In the genomic region with DNA sequence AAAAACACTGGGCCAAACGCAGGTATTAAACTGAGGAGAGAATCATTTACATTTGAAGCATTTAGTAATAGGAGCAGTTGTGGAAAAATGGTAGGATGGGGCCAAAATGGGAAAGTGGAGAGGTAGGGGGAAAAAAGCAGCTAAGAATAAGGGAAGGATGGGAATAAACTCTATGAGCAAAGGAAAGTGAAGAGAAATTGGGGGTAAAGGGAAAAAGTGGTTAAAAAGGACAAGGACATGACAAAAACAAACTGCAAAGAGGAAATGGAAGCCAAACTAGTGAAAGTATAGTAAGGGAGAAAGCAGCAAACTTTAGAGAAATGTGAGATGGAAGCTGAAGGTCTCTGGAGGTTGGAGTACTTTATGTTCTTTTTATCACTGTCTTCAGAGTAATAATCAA, we compare ENCODE assay signal across 20 cellular contexts.
"Had no signal": no experiment of that assay in that cellular context is flagged by ENCODE, and none has a peak within 500 bp of the region (broad histone marks: within the 10 kb centered on the region; RNA-seq: fewer than 3 reads in every experiment).

No MANE protein-coding gene starts in this region.

- H3K9me3 ChIP-seq: SK-N-SH had no signal

- DNase-seq: Karpas-422, KG1, MM.1S, NCI-H1092 treated with DMSO at 0.1 percent for 48 hours, NCI-H1436, NCI-H187, NCI-H2029, NCI-H2081 treated with DMSO at 0.1 percent for 48 hours, NCI-H2171 treated with DMSO at 0.1 percent for 48 hours, NCI-H2227 treated with DMSO at 0.1 percent for 48 hours, NCI-H524 treated with DMSO at 0.1 percent for 48 hours, NCI-H69, NCI-H774, SHP77, SK-N-SH, SW 1271 had no signal

- ATAC-seq: Panc1 had no signal

- H3K27ac ChIP-seq: HL-60, RWPE1 had no signal

- H3K9ac ChIP-seq: SK-N-SH had no signal

- FAIRE-seq: HTR-8/SVneo had no signal

- H3K4me2 ChIP-seq: SK-N-SH had no signal
